In genomic region chr7:100517305-100517704, GRCh38 we compare ENCODE assay signal across 30 cellular contexts. TPM values are rescaled to one million over a fixed set of nuclear protein-coding genes. Genes with fewer than 3 reads are reported as not detected.
"Had no signal": no experiment of that assay in that cellular context is flagged by ENCODE, and none has a peak within 500 bp of the region (broad histone marks: within the 10 kb centered on the region; RNA-seq: fewer than 3 reads in every experiment).

No MANE protein-coding gene starts in this region.

- H3K27ac ChIP-seq: coronary artery, left lung, ovary, psoas muscle, sigmoid colon, tibial artery had no signal

- H3K27me3 ChIP-seq: esophagus squamous epithelium, heart right ventricle, left lung, ovary, sigmoid colon, stomach, tibial artery had no signal

- H3K36me3 Mint-ChIP-seq: stimulated activated effector memory CD8-positive, alpha-beta T cell treated with anti-CD3 and anti-CD28 coated beads, Interleukin-12 subunit alpha, Interleukin-12 subunit beta, amount 100 ng/mL, for 72 hours; type B pancreatic cell had no signal

- H3K4me3 ChIP-seq: coronary artery, esophagus squamous epithelium, heart right ventricle, left lung, ovary, psoas muscle, sigmoid colon, stomach, tibial artery had no signal

- H3K36me3 ChIP-seq: esophagus squamous epithelium, heart right ventricle, left lung, ovary, sigmoid colon, stomach, tibial artery had no signal

- H3K9me3 Mint-ChIP-seq: stimulated activated effector memory CD8-positive, alpha-beta T cell treated with anti-CD3 and anti-CD28 coated beads, Interleukin-12 subunit alpha, Interleukin-12 subunit beta, amount 100 ng/mL, for 72 hours; type B pancreatic cell had no signal

- H3K4me3 Mint-ChIP-seq: nephron progenitor cell; stimulated activated effector memory CD8-positive, alpha-beta T cell treated with anti-CD3 and anti-CD28 coated beads, Interleukin-12 subunit alpha, Interleukin-12 subunit beta, amount 100 ng/mL, for 72 hours; type B pancreatic cell had no signal

- H3K27me3 Mint-ChIP-seq: type B pancreatic cell had no signal

- H3K9me3 ChIP-seq: esophagus squamous epithelium, heart right ventricle, left lung, ovary, psoas muscle, sigmoid colon, stomach, tibial artery had no signal

- H3K4me1 ChIP-seq: psoas muscle, tibial artery had no signal

- H3K27ac Mint-ChIP-seq: nephron progenitor cell, type B pancreatic cell had no signal

- DNase-seq: dermis blood vessel endothelial cell; effector memory CD4-positive, alpha-beta T cell; erythroblast; esophagus squamous epithelium; foreskin melanocyte; glutamatergic neuron; heart right ventricle; hippocampal formation; left cardiac atrium; left lung; mammary epithelial cell; nephron progenitor cell; occipital lobe; ovary; psoas muscle; right cardiac atrium; sigmoid colon; stimulated activated CD4-positive, alpha-beta T cell treated with anti-CD3 and anti-CD28 coated beads, Interleukin-2, amount 100 ng/mL, for 24 hours; stimulated activated CD4-positive, alpha-beta T cell treated with anti-CD3 and anti-CD28 coated beads, Interleukin-4, amount 100 ng/mL, for 24 hours; stimulated activated naive CD4-positive, alpha-beta T cell treated with Interleukin-2 at 50 U/mL for 16 hours; stomach; tibial artery had no signal

- ATAC-seq: heart right ventricle; left cardiac atrium; left lung; psoas muscle; right cardiac atrium; stimulated activated effector memory CD8-positive, alpha-beta T cell treated with anti-CD3 and anti-CD28 coated beads, Interleukin-12 subunit alpha, Interleukin-12 subunit beta, amount 100 ng/mL, for 72 hours had no signal

RNA-seq across cellular contexts. Expression of gene NYAP1, which starts 33.6 kb away (rescaled TPM):
- total RNA-seq: myocyte had no signal

RNA-seq across cellular contexts. Expression of gene SPACDR, which starts 53.2 kb away (rescaled TPM):
- total RNA-seq: esophagus squamous epithelium, kidney epithelial cell, occipital lobe, psoas muscle, renal cortical epithelial cell, skeletal muscle tissue, urinary bladder had no signal

RNA-seq across cellular contexts. Expression of gene SAP25, which starts 56.4 kb away (rescaled TPM):
- total RNA-seq: dermis blood vessel endothelial cell, kidney epithelial cell, occipital lobe, renal cortical epithelial cell, skeletal muscle tissue, urinary bladder had no signal
